8 cellular contexts compared by ENCODE assay signal in genomic region chr2:5365871-5366461, GRCh38.
DNase-seq lines count a peak whose midpoint lies in the region; ATAC-seq and TF ChIP-seq lines count a peak whose summit lies in the region.

No MANE protein-coding gene starts in this region.

- no peaks in the 10 kb centered on the region for H3K27me3 Mint-ChIP-seq in activated T-helper 17 cell treated with anti-CD3 and anti-CD28 coated beads, Interleukin-2, amount 50 U/mL, for 72 hours

- H3K9ac ChIP-seq in smooth muscle cell (ENCODE audit: low read depth): no peak overlapping the region

- DNase-seq in activated T-cell treated with anti-CD3 and anti-CD28 coated beads for 48 hours (ENCODE audit: low read depth) (peak; percentile 55), NCI-H187 treated with DMSO at 0.1 percent for 48 hours (lab: John Stamatoyannopoulos, UW) (peak; percentile 81), right cardiac atrium (peak; percentile 54 to 81 (median 81)), smooth muscle cell (lab: John Stamatoyannopoulos, UW; ENCODE audit: unreplicated experiment) (peak; percentile 47), middle frontal gyrus (ENCODE audit: extremely low spot score, low spot score) (no peak)
- no peak for DNase-seq in activated T-cell treated with anti-CD3 and anti-CD28 coated beads, Interleukin-2, amount 50 U/mL, for 1 hour

- H3K4me1 Mint-ChIP-seq in activated T-helper 17 cell treated with anti-CD3 and anti-CD28 coated beads, Interleukin-2, amount 50 U/mL, for 72 hours: no peaks in the 10 kb centered on the region

- H3K4me1 ChIP-seq in right cardiac atrium (ENCODE audit: control insufficient read depth, insufficient read depth, low read length) (no peaks in the 10 kb centered on the region), smooth muscle cell (ENCODE audit: low read depth) (peaks cover 8% of the 10 kb centered on the region)

- H3K27ac ChIP-seq in right cardiac atrium (ENCODE audit: low read length) (no peak overlapping the region), smooth muscle cell (ENCODE audit: low read depth) (no peak overlapping the region)

- intact Hi-C loops in right cardiac atrium (cut with DNase I): loop anchor here in 1 of 4 donors (10.0 kb wide), 1 partner anchor 1401 kb away; no protein-coding TSS in a partner anchor

- H3K36me3 ChIP-seq in smooth muscle cell (ENCODE audit: low read depth): no peaks in the 10 kb centered on the region

- no peaks in the 10 kb centered on the region for H4K20me1 ChIP-seq in smooth muscle cell (ENCODE audit: low read depth)

- no peak overlapping the region for H3K27ac Mint-ChIP-seq in activated T-helper 17 cell treated with anti-CD3 and anti-CD28 coated beads, Interleukin-2, amount 50 U/mL, for 72 hours

- ATAC-seq in HG02798 (IDR thresholded peaks at IDR 0.05; ENCODE audit: poor library complexity, unreplicated experiment) (peak; percentile 69), right cardiac atrium (peak; percentile 57 to 83)
- ATAC-seq in activated T-helper 17 cell treated with anti-CD3 and anti-CD28 coated beads, Interleukin-2, amount 50 U/mL, for 72 hours (replicated peaks): peak; percentile 62

- H3K36me3 Mint-ChIP-seq in activated T-helper 17 cell treated with anti-CD3 and anti-CD28 coated beads, Interleukin-2, amount 50 U/mL, for 72 hours (ENCODE audit: low read depth): no peaks in the 10 kb centered on the region

- H2AFZ ChIP-seq in smooth muscle cell (ENCODE audit: low read depth): peak overlapping the region; percentile 64

- H3K9me3 ChIP-seq in right cardiac atrium (ENCODE audit: control insufficient read depth, low read length) (no peaks in the 10 kb centered on the region), smooth muscle cell (replicated peaks; ENCODE audit: low read depth) (no peaks in the 10 kb centered on the region)

- no peaks in the 10 kb centered on the region for H3K79me2 ChIP-seq in smooth muscle cell (ENCODE audit: low read depth)

- TF ChIP-seq CTCF in smooth muscle cell (IDR thresholded peaks at IDR 0.05; ENCODE audit: borderline replicate concordance, insufficient read depth, poor library complexity, severe bottlenecking): peak; percentile 94

- 15% methylated on average over 20 of the region's 20 CpGs for WGBS in right cardiac atrium
- WGBS in smooth muscle cell (ENCODE audit: low lambda C conversion rate): 23% methylated on average over 20 of the region's 20 CpGs

- peak overlapping the region; percentile 80 for H3K4me2 ChIP-seq in smooth muscle cell

- no peaks in the 10 kb centered on the region for H3F3A ChIP-seq in smooth muscle cell (ENCODE audit: low read depth)

- no peaks in the 10 kb centered on the region for H3K27me3 ChIP-seq in right cardiac atrium (ENCODE audit: control insufficient read depth, insufficient read depth)
- H3K27me3 ChIP-seq in smooth muscle cell (ENCODE audit: low read depth): no peaks in the 10 kb centered on the region

- no peak overlapping the region for H3K4me3 Mint-ChIP-seq in activated T-helper 17 cell treated with anti-CD3 and anti-CD28 coated beads, Interleukin-2, amount 50 U/mL, for 72 hours

- H3K4me3 ChIP-seq in right cardiac atrium (ENCODE audit: low read length) (no peak overlapping the region), smooth muscle cell (peak overlapping the region; percentile 17)

- H3K9me3 Mint-ChIP-seq in activated T-helper 17 cell treated with anti-CD3 and anti-CD28 coated beads, Interleukin-2, amount 50 U/mL, for 72 hours: peaks cover 9% of the 10 kb centered on the region

Comparison
In these comparisons a context has a peak if more than half of its experiments do, and no peak if none do; other contexts are left out.
1. DNase-seq: peak in activated T-cell treated with anti-CD3 and anti-CD28 coated beads for 48 hours (single experiment), NCI-H187 treated with DMSO at 0.1 percent for 48 hours (single experiment), right cardiac atrium (3 of 3) and smooth muscle cell (single experiment); none in activated T-cell treated with anti-CD3 and anti-CD28 coated beads, Interleukin-2, amount 50 U/mL, for 1 hour (single experiment) and middle frontal gyrus (single experiment).
2. Peak in every context shown above with its lines, with median percentiles within 50 percentile points of each other: ATAC-seq.